ENCODE assay signal across 18 cellular contexts in the genomic region with DNA sequence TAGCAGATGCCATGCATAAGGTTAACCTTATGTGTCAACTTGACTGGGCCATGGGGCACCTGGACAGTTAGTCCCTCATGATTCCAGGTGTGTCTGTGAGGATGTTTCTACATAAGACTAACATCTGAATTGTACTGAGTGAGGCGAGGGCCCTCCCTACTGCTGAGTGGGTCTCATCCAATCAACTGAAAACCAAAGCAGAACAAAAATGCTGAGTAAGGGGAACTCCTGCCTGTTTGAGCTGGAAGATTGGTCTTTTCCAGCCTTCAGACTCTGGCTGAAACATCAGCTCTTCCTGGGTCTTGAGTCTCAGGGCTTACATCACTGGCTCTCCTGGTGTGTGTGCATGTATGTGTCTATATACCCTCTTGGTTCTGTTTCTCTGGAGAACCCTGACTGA. TPM values are rescaled to one million over a fixed set of nuclear protein-coding genes. Genes with fewer than 3 reads are reported as not detected.
A peak's percentile ranks its signal among the peaks of the same experiment; 100 is the strongest.
DNase-seq lines count a peak whose midpoint lies in the region; ATAC-seq, FAIRE-seq and TF ChIP-seq lines count a peak whose summit lies in the region.
"Had no signal": no experiment of that assay in that cellular context is flagged by ENCODE, and none has a peak within 500 bp of the region (broad histone marks: within the 10 kb centered on the region; RNA-seq: fewer than 3 reads in every experiment).

No MANE protein-coding gene starts in this region.

- no peak overlapping the region for H3K4me3 Mint-ChIP-seq in natural killer cell treated with Interleukin-12 subunit alpha and Interleukin-12 subunit beta and Interleukin-15 and Interleukin-18, amount 100 ng/mL, for 72 hours
- H3K4me3 Mint-ChIP-seq in natural killer cell = no peak overlapping the region
- H3K4me3 Mint-ChIP-seq: CD8-positive, alpha-beta memory T cell; GM23338; H9 had no signal

- CTCF ChIA-PET in H1 (lab: Charles Lee; ENCODE audit: partially characterized antibody) = interaction anchor here (1.2 to 1.5 kb wide), 3 partner anchors 11 to 24 kb away, joined by 3 to 5 read pairs (median 4); partner anchors contain the start of gene NELFA

- H3K4me1 ChIP-seq in H1 (replicated peaks in 1 of 4; ENCODE audit: control insufficient read depth in 3 of 4, insufficient read depth in 4 of 4, low read length in 3 of 4) = peaks cover 0 to 5% (median 3%) of the 10 kb centered on the region in 4 experiments; a peak in 2 of 7 replicates
- H3K4me1 ChIP-seq: BE2C had no signal

- H3K9ac ChIP-seq in SK-N-MC (ENCODE audit: insufficient read length) (no peak overlapping the region), H1 (replicated peaks in 1 of 4; ENCODE audit: extremely low read depth in 1 of 4, low read depth in 3 of 4, low read length in 3 of 4) (no peak overlapping the region)

- H3K36me3 ChIP-seq in SK-N-MC (ENCODE audit: insufficient read depth, low read length) = peaks cover 55% of the 10 kb centered on the region
- peaks cover 2 to 8% (median 4%) of the 10 kb centered on the region in 4 experiments; a peak in 4 of 8 replicates for H3K36me3 ChIP-seq in H1 (ENCODE audit: control insufficient read depth in 2 of 4, insufficient read depth in 4 of 4, low read length in 3 of 4)

- no peaks in the 10 kb centered on the region for H3K27me3 ChIP-seq in H1 (replicated peaks in 1 of 4; ENCODE audit: control insufficient read depth in 3 of 4, extremely low read depth in 1 of 4, insufficient read depth in 3 of 4, low read length in 3 of 4)
- H3K27me3 ChIP-seq: BE2C had no signal

- no peak overlapping the region for H4K8ac ChIP-seq in H1 (ENCODE audit: extremely low read depth, insufficient read depth, low read length)

- TF ChIP-seq RAD21 in H1 (IDR thresholded peaks at IDR 0.05 in 1 of 2, conservative IDR thresholded peaks at IDR 0.05 in 1 of 2; ENCODE audit: low read depth in 2 of 2, low read length in 2 of 2) = no peak

- no peak overlapping the region for H2AFZ ChIP-seq in H1 (ENCODE audit: low read length)
- H2AFZ ChIP-seq: GM23338 had no signal

- peaks cover 37% of the 10 kb centered on the region for H3K36me3 Mint-ChIP-seq in natural killer cell treated with Interleukin-12 subunit alpha and Interleukin-12 subunit beta and Interleukin-15 and Interleukin-18, amount 100 ng/mL, for 72 hours
- peaks cover 39% of the 10 kb centered on the region for H3K36me3 Mint-ChIP-seq in natural killer cell

- TF ChIP-seq CTCF in natural killer cell (IDR thresholded peaks at IDR 0.05) (no peak), H1 (IDR thresholded peaks at IDR 0.05; ENCODE audit: control extremely low read depth in 1 of 3, insufficient read depth in 1 of 3, low read depth in 1 of 3, low read length in 3 of 3) (no peak)

- H3K18ac ChIP-seq in H1 (ENCODE audit: extremely low read depth, low read length) = no peak overlapping the region

- H4K5ac ChIP-seq in H1 (ENCODE audit: insufficient read length, low read depth, low read length) = no peak overlapping the region

- no peak overlapping the region for H3K4me2 ChIP-seq in H1 (ENCODE audit: insufficient read depth in 1 of 2, low read depth in 2 of 2, low read length in 2 of 2)
- H3K4me2 ChIP-seq: GM23338 had no signal

- peaks cover 11% of the 10 kb centered on the region for H3K9me3 Mint-ChIP-seq in natural killer cell treated with Interleukin-12 subunit alpha and Interleukin-12 subunit beta and Interleukin-15 and Interleukin-18, amount 100 ng/mL, for 72 hours
- peaks cover 6 to 8% of the 10 kb centered on the region in 2 donors for H3K9me3 Mint-ChIP-seq in natural killer cell

- peak; percentile 32 for DNase-seq in natural killer cell treated with Interleukin-12 subunit alpha and Interleukin-12 subunit beta and Interleukin-15 and Interleukin-18, amount 100 ng/mL, for 72 hours (ENCODE audit: low spot score)
- DNase-seq in natural killer cell = no peak
- peak; percentile 32 for DNase-seq in SK-N-MC (ENCODE audit: low read depth, low spot score)
- no peak for DNase-seq in H1 (ENCODE audit: low read depth in 1 of 2, low spot score in 2 of 2)
- no peak for DNase-seq in GM19238 (ENCODE audit: insufficient read length, low spot score)
- no peak for DNase-seq in OCI-M1 (lab: John Stamatoyannopoulos, UW)
- DNase-seq: BE2C; Caco-2; CD8-positive, alpha-beta memory T cell; DND-41; GF-D8; H9; KG1 had no signal

- FAIRE-seq in H1 (lab: Jason Lieb, UNC) = no peak
- FAIRE-seq: A204.1 had no signal

- no peak for TF ChIP-seq EP300 in H1 (IDR thresholded peaks at IDR 0.05; ENCODE audit: borderline replicate concordance in 1 of 2, low read depth in 2 of 2, low read length in 2 of 2)

- H2BK20ac ChIP-seq in H1 (ENCODE audit: low read length) = no peak overlapping the region

- H3K56ac ChIP-seq in H1 (replicated peaks; ENCODE audit: insufficient read length, low read depth, low read length) = no peak overlapping the region

- no peak overlapping the region for H2AK5ac ChIP-seq in H1 (ENCODE audit: low read depth, low read length)

- peaks cover 16 to 30% of the 10 kb centered on the region in 2 experiments for H4K20me1 ChIP-seq in H1 (replicated peaks in 1 of 2; ENCODE audit: control insufficient read depth in 1 of 2, insufficient read depth in 2 of 2, low read length in 2 of 2)

- H3K4ac ChIP-seq in H1 (replicated peaks; ENCODE audit: insufficient read length, low read depth, low read length) = no peak overlapping the region

- H3K9me3 ChIP-seq in SK-N-MC (ENCODE audit: low read depth, low read length) (peaks cover 3% of the 10 kb centered on the region; the same call in 1 of the 2 replicates), H1 (ENCODE audit: insufficient read depth in 2 of 2, low read depth in 1 of 2, low read length in 1 of 2) (no peaks in the 10 kb centered on the region)

- H3K27ac Mint-ChIP-seq in natural killer cell treated with Interleukin-12 subunit alpha and Interleukin-12 subunit beta and Interleukin-15 and Interleukin-18, amount 100 ng/mL, for 72 hours = no peak overlapping the region
- no peak overlapping the region for H3K27ac Mint-ChIP-seq in natural killer cell
- H3K27ac Mint-ChIP-seq: GM23338 had no signal

- no peak overlapping the region for H2BK5ac ChIP-seq in H1 (ENCODE audit: low read depth, low read length)

- ATAC-seq in natural killer cell treated with Interleukin-12 subunit alpha and Interleukin-12 subunit beta and Interleukin-15 and Interleukin-18, amount 100 ng/mL, for 72 hours = no peak
- ATAC-seq in natural killer cell = no peak
- no peak for ATAC-seq in HG02852 (IDR thresholded peaks at IDR 0.05; ENCODE audit: unreplicated experiment)
- ATAC-seq: GM23338 had no signal

- peaks cover 22% of the 10 kb centered on the region for H3K79me1 ChIP-seq in H1 (ENCODE audit: low read depth, low read length)

- H3K27me3 Mint-ChIP-seq in natural killer cell treated with Interleukin-12 subunit alpha and Interleukin-12 subunit beta and Interleukin-15 and Interleukin-18, amount 100 ng/mL, for 72 hours = no peaks in the 10 kb centered on the region
- no peaks in the 10 kb centered on the region for H3K27me3 Mint-ChIP-seq in natural killer cell (ENCODE audit: low read depth in 2 of 2)
- H3K27me3 Mint-ChIP-seq: CD8-positive, alpha-beta memory T cell had no signal

- H3K27ac ChIP-seq in SK-N-MC (0 out of 2 replicates have a peak overlapping the region, but pooled peaks have one; percentile 25), H1 (ENCODE audit: low read depth, low read length) (no peak overlapping the region)
- H3K27ac ChIP-seq: C4-2B, HL-60 had no signal

- no peak overlapping the region for H3K14ac ChIP-seq in H1 (ENCODE audit: insufficient read length)

- no peak for TF ChIP-seq POLR2A in H1 (IDR thresholded peaks at IDR 0.05; ENCODE audit: control extremely low read depth in 1 of 2, low read depth in 2 of 2, low read length in 2 of 2)

- POLR2A ChIA-PET in H1 (lab: Charles Lee; ENCODE audit: partially characterized antibody) = no interaction called here

- H2BK120ac ChIP-seq in H1 (replicated peaks; ENCODE audit: low read depth, low read length) = no peak overlapping the region

- H4K91ac ChIP-seq in H1 (replicated peaks; ENCODE audit: insufficient read length, low read length) = no peak overlapping the region

- 91% methylated on average over 1 of the region's 1 CpG; no CpG with 5 or more reads in 1 of the 2 experiments for WGBS in H1 (ENCODE audit: extremely low coverage in 1 of 2, insufficient coverage in 1 of 2, insufficient read length in 1 of 2, insufficient replicate concordance in 2 of 2, low coverage in 1 of 2, low lambda C conversion rate in 2 of 2, missing lambda C conversion rate in 1 of 2), 2 experiments

- H2BK15ac ChIP-seq in H1 (ENCODE audit: low read length) = no peak overlapping the region

- peaks cover 6 to 20% of the 10 kb centered on the region in 2 donors for H3K4me1 Mint-ChIP-seq in natural killer cell treated with Interleukin-12 subunit alpha and Interleukin-12 subunit beta and Interleukin-15 and Interleukin-18, amount 100 ng/mL, for 72 hours (ENCODE audit: low read depth in 2 of 2)
- peaks cover 31 to 35% of the 10 kb centered on the region in 2 donors for H3K4me1 Mint-ChIP-seq in natural killer cell

- H3K4me3 ChIP-seq in SK-N-MC (no peak overlapping the region), H1 (ENCODE audit: extremely low read depth in 1 of 4, insufficient read depth in 2 of 4, low read depth in 3 of 4, low read length in 4 of 4) (no peak overlapping the region)
- H3K4me3 ChIP-seq: GM23338 had no signal

- H3K23me2 ChIP-seq in H1 (ENCODE audit: low read depth, low read length) = no peaks in the 10 kb centered on the region

- H2BK12ac ChIP-seq in H1 (ENCODE audit: low read depth, low read length) = no peak overlapping the region

- peaks cover 10 to 89% of the 10 kb centered on the region in 2 experiments for H3K79me2 ChIP-seq in H1 (ENCODE audit: control insufficient read depth in 1 of 2, insufficient read depth in 2 of 2, low read length in 2 of 2)

- intact Hi-C loops in natural killer cell (cut with micrococcal nuclease) = no loop called here

- no peak overlapping the region for H3K23ac ChIP-seq in H1 (ENCODE audit: insufficient read length)

TF ChIP-seq in H1, 55 proteins besides CTCF, POLR2A, EP300 and RAD21:
- TF ChIP-seq MAFK (IDR thresholded peaks at IDR 0.05; ENCODE audit: low read depth, low read length) (peak; percentile 91), GTF2F1 (IDR thresholded peaks at IDR 0.05; ENCODE audit: borderline replicate concordance, low read depth, low read length) (no peak)

RNA-seq across cellular contexts. Expression of gene NELFA, which starts 13.8 kb away (rescaled TPM):
- total RNA-seq in natural killer cell treated with Interleukin-12 subunit alpha and Interleukin-12 subunit beta and Interleukin-15 and Interleukin-18, amount 100 ng/mL, for 72 hours = 10 to 100 TPM; 29.6 to 59.3 TPM
- total RNA-seq in natural killer cell = 10 to 100 TPM; 38.7 to 47.6 (median 46.0) TPM
- 57.5 and 61.4 TPM in 2 replicates for total RNA-seq in H1 (2021; fragmentation: NEBNext Ultra II Directional; extraction: Animal tissue kit (Norgen Biotek cat#: 25700))
- 41.8 and 61.5 TPM in 2 replicates for polyA plus RNA-seq in H1 (2011; rRNA removed)
- 32.4 TPM for polyA plus RNA-seq in H1 (2011; cell fraction: cytosol; rRNA removed)
- 61.6 TPM for polyA plus RNA-seq in H1 (2011; cell fraction: nucleus; rRNA removed)
- polyA plus RNA-seq in H1 (2012, experiment 1 of 2) = 37.7 to 59.0 TPM (median 56.1 TPM) in 4 replicates
- polyA plus RNA-seq in H1 (2012, experiment 2 of 2) = 51.4 TPM
- 41.7 TPM for polyA plus RNA-seq in H1 (2013, experiment 1 of 2)
- polyA plus RNA-seq in H1 (2013, experiment 2 of 2) = 37.8 TPM
- 11.5 and 14.7 TPM in 2 replicates for polyA minus RNA-seq in H1 (2011; rRNA and poly(A)+ RNA removed)
- 34.5 TPM for polyA minus RNA-seq in H1 (2011; cell fraction: cytosol; rRNA and poly(A)+ RNA removed)
- polyA minus RNA-seq in H1 (2011; cell fraction: nucleus; rRNA and poly(A)+ RNA removed) = 50.5 TPM

Comparison
In these comparisons a context has a peak if more than half of its experiments do, and no peak if none do; other contexts are left out.
1. DNase-seq: peak in natural killer cell treated with Interleukin-12 subunit alpha and Interleukin-12 subunit beta and Interleukin-15 and Interleukin-18, amount 100 ng/mL, for 72 hours (single experiment) and SK-N-MC (single experiment); none in natural killer cell (single experiment), H1 (0 of 2), GM19238 (single experiment) and OCI-M1 (single experiment).